ENCODE assay signal across 23 cellular contexts in genomic region chr2:75565523-75566449, GRCh38. TPM values are rescaled to one million over a fixed set of nuclear protein-coding genes. Genes with fewer than 3 reads are reported as not detected.
A peak's percentile ranks its signal among the peaks of the same experiment; 100 is the strongest.
DNase-seq lines count a peak whose midpoint lies in the region; FAIRE-seq lines count a peak whose summit lies in the region.
"Had no signal": no experiment of that assay in that cellular context is flagged by ENCODE, and none has a peak within 500 bp of the region (broad histone marks: within the 10 kb centered on the region; RNA-seq: fewer than 3 reads in every experiment).

No MANE protein-coding gene starts in this region.

- H3K4me1 ChIP-seq in small intestine (ENCODE audit: control insufficient read depth in 2 of 2, insufficient read depth in 1 of 2, low read depth in 1 of 2, low read length in 1 of 2), result no peaks in the 10 kb centered on the region

- no peaks in the 10 kb centered on the region for H3K36me3 ChIP-seq in small intestine (ENCODE audit: control insufficient read depth in 2 of 2, insufficient read depth in 2 of 2, low read length in 2 of 2)
- H3K36me3 ChIP-seq: gastrocnemius medialis, transverse colon had no signal

- no peak for FAIRE-seq in small intestine (lab: Jason Lieb, UNC)
- FAIRE-seq: endometrium, GM12891 had no signal

- H3K27me3 ChIP-seq in small intestine (ENCODE audit: control insufficient read depth in 2 of 2, insufficient read depth in 2 of 2, low read length in 2 of 2), result no peaks in the 10 kb centered on the region

- H3K27ac ChIP-seq in small intestine (ENCODE audit: low read depth in 1 of 2, low read length in 1 of 2), result no peak overlapping the region
- H3K27ac ChIP-seq: coronary artery, gastrocnemius medialis, transverse colon had no signal

- no peaks in the 10 kb centered on the region for H3K9me3 ChIP-seq in small intestine (ENCODE audit: control insufficient read depth, low read depth)
- H3K9me3 ChIP-seq: gastrocnemius medialis, transverse colon had no signal

- peak; percentile 13 for DNase-seq in NCI-H748 (lab: John Stamatoyannopoulos, UW; ENCODE audit: unreplicated experiment)
- DNase-seq in NCI-H748 treated with DMSO at 0.1 percent for 48 hours (lab: John Stamatoyannopoulos, UW), result no peak
- peak; percentile 52 for DNase-seq in NCI-H146 treated with DMSO at 0.1 percent for 48 hours (lab: John Stamatoyannopoulos, UW; ENCODE audit: unreplicated experiment)
- peak; percentile 74 for DNase-seq in fibroblast of gingiva (ENCODE audit: low read depth)
- peak; percentile 18 for DNase-seq in small intestine
- DNase-seq in activated CD8-positive, alpha-beta memory T cell treated with anti-CD3 and anti-CD28 coated beads for 24 hours, result no peak
- DNase-seq in HuH-7.5 (ENCODE audit: low spot score), result no peak
- DNase-seq in anterior cingulate cortex (lab: John Stamatoyannopoulos, UW), result no peak
- DNase-seq: activated CD8-positive, alpha-beta T cell treated with anti-CD3 and anti-CD28 coated beads for 36 hours; activated naive CD4-positive, alpha-beta T cell treated with anti-CD3 and anti-CD28 coated beads, Interleukin-2, amount 50 U/mL, for 16 hours; activated T-cell treated with anti-CD3 and anti-CD28 coated beads, Interleukin-2, amount 50 U/mL, for 48 hours; CD4-positive, alpha-beta T cell; gastrocnemius medialis; GDM1; left ventricle myocardium superior; NCI-H1436; nucleus accumbens; right cardiac atrium; stimulated activated naive B cell treated with anti-CD40 and anti-IgM and Interleukin-4, amounts not matched to agents 10 μg/mL and 1 μg/mL and 100 μg/mL, for 72 hours; transverse colon had no signal

- WGBS in small intestine, 3 donors, result 26 to 62% (median 43%) methylated on average over 7 of the region's 7 CpGs

- no peak overlapping the region for H3K4me3 ChIP-seq in small intestine (ENCODE audit: low read depth in 1 of 2, low read length in 2 of 2)
- H3K4me3 ChIP-seq: coronary artery, gastrocnemius medialis, transverse colon had no signal

RNA-seq across cellular contexts. Expression of gene EVA1A, which starts 5.0 kb away (rescaled TPM):
- polyA plus RNA-seq in small intestine, result 1 to 10 TPM in 2 of 3 donors, under 1 TPM in 1; 0.45 to 8.8 (median 1.1) TPM

Comparison
In these comparisons a context has a peak if more than half of its experiments do, and no peak if none do; other contexts are left out.
1. DNase-seq: peak in NCI-H748 (single experiment), NCI-H146 treated with DMSO at 0.1 percent for 48 hours (single experiment), fibroblast of gingiva (single experiment) and small intestine (single experiment); none in NCI-H748 treated with DMSO at 0.1 percent for 48 hours (single experiment), activated CD8-positive, alpha-beta memory T cell treated with anti-CD3 and anti-CD28 coated beads for 24 hours (single experiment), HuH-7.5 (single experiment) and anterior cingulate cortex (0 of 58).